Comparison of ENCODE assay signal across 1 cellular context in genomic region chr2:188306271-188306670, GRCh38.
TF ChIP-seq lines count a peak whose summit lies in the region.

No MANE protein-coding gene starts in this region.

TF ChIP-seq in GM23338, 12 proteins besides CTCF, POLR2A, EP300 and RAD21 (continued from another document):
- TF ChIP-seq ZNF462 (CRISPR knock-in tag; IDR thresholded peaks at IDR 0.05) (no peak), STAT1 (IDR thresholded peaks at IDR 0.05; ENCODE audit: unreplicated experiment) (no peak), EZH2phosphoT487 (IDR thresholded peaks at IDR 0.05; ENCODE audit: unreplicated experiment) (no peak), POLR2AphosphoS5 (IDR thresholded peaks at IDR 0.05; ENCODE audit: low read depth) (no peak), ZNF114 (CRISPR knock-in tag; IDR thresholded peaks at IDR 0.05) (no peak), ETS1 (IDR thresholded peaks at IDR 0.05) (no peak)
